Comparison of ENCODE assay signal across 8 cellular contexts in the genomic region with DNA sequence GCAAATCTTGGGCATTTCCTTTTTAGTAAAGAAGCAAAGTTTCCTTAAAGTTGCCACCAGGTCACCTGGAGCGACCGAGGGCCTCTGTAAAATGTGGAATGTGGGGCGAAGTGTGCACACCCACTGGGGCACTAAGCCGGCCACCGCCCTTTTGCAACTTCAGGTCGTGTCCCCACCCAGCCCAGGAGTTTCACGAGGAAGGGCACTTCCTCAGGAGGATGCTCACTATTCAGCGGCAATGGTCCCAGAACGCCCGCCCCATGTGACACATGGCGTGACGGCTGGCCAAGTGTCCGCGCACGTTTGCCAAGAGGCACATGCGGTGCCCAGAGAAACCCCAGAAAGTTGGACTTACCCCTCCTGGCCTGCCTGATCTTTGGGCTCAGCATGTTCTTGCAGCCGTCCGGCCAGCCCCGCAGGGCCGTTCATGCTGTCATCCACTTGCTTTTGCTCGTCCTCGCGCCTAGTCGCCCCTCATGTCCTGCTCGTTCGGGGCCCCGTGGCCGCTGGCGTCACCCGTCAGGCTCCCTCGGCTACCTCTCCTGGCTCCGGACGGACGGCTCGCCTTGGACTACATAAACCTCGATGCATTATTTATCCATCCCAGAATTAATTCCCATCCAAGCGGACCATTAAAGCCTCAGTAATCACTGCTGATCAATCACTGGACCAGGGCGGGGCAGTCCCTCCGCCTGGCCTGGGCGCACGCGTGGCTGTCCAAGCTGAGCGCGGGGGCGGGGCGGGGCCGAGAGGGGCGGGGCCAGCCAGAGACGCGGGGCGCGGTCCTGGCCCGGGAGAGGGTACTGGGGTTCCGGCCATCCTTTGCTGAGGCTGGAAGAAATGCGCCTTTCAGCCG. TPM values are rescaled to one million over a fixed set of nuclear protein-coding genes. Genes with fewer than 3 reads are reported as not detected.
DNase-seq lines count a peak whose midpoint lies in the region; ATAC-seq and TF ChIP-seq lines count a peak whose summit lies in the region.

A gene with protein sequence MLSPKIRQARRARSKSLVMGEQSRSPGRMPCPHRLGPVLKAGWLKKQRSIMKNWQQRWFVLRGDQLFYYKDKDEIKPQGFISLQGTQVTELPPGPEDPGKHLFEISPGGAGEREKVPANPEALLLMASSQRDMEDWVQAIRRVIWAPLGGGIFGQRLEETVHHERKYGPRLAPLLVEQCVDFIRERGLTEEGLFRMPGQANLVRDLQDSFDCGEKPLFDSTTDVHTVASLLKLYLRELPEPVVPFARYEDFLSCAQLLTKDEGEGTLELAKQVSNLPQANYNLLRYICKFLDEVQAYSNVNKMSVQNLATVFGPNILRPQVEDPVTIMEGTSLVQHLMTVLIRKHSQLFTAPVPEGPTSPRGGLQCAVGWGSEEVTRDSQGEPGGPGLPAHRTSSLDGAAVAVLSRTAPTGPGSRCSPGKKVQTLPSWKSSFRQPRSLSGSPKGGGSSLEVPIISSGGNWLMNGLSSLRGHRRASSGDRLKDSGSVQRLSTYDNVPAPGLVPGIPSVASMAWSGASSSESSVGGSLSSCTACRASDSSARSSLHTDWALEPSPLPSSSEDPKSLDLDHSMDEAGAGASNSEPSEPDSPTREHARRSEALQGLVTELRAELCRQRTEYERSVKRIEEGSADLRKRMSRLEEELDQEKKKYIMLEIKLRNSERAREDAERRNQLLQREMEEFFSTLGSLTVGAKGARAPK (minus strand): TSS at position 666 of the 856 bp plus-strand sequence. CDS start 277 bp downstream, at position 389.

- peak; percentile 32 for ATAC-seq in activated T-helper 17 cell treated with anti-CD3 and anti-CD28 coated beads, Interleukin-2, amount 50 U/mL, for 72 hours (replicated peaks)
- ATAC-seq in Right ventricle myocardium inferior: peak; percentile 90

- H3K4me3 ChIP-seq in H7 (ENCODE audit: insufficient read depth, low read depth, low read length): peak within 1 kb of the TSS; percentile 20; the same call in 1 of the 2 replicates

- no peaks in the 10 kb centered on the region for H3K36me3 Mint-ChIP-seq in activated T-helper 17 cell treated with anti-CD3 and anti-CD28 coated beads, Interleukin-2, amount 50 U/mL, for 72 hours (ENCODE audit: low read depth)
- no peaks in the 10 kb centered on the region for H3K36me3 Mint-ChIP-seq in osteocyte (ENCODE audit: unreplicated experiment)
- no peaks in the 10 kb centered on the region for H3K36me3 Mint-ChIP-seq in activated naive CD4-positive, alpha-beta T cell treated with anti-CD3 and anti-CD28 coated beads, Interleukin-2, amount 10 ng/mL, durations not matched to agents 7 days and 5 days

- H3K27me3 Mint-ChIP-seq in activated T-helper 17 cell treated with anti-CD3 and anti-CD28 coated beads, Interleukin-2, amount 50 U/mL, for 72 hours: peaks cover 23% of the 10 kb centered on the region
- no peaks in the 10 kb centered on the region for H3K27me3 Mint-ChIP-seq in osteocyte (ENCODE audit: unreplicated experiment)
- H3K27me3 Mint-ChIP-seq in activated naive CD4-positive, alpha-beta T cell treated with anti-CD3 and anti-CD28 coated beads, Interleukin-2, amount 10 ng/mL, durations not matched to agents 7 days and 5 days: peaks cover 62% of the 10 kb centered on the region

- H3K27ac Mint-ChIP-seq in activated T-helper 17 cell treated with anti-CD3 and anti-CD28 coated beads, Interleukin-2, amount 50 U/mL, for 72 hours: no peak within 1 kb of the TSS
- H3K27ac Mint-ChIP-seq in osteocyte (ENCODE audit: unreplicated experiment): no peak within 1 kb of the TSS
- no peak within 1 kb of the TSS for H3K27ac Mint-ChIP-seq in activated naive CD4-positive, alpha-beta T cell treated with anti-CD3 and anti-CD28 coated beads, Interleukin-2, amount 10 ng/mL, durations not matched to agents 7 days and 5 days

- no peaks in the 10 kb centered on the region for H3K9me3 Mint-ChIP-seq in activated T-helper 17 cell treated with anti-CD3 and anti-CD28 coated beads, Interleukin-2, amount 50 U/mL, for 72 hours
- no peaks in the 10 kb centered on the region for H3K9me3 Mint-ChIP-seq in osteocyte (ENCODE audit: unreplicated experiment)
- no peaks in the 10 kb centered on the region for H3K9me3 Mint-ChIP-seq in activated naive CD4-positive, alpha-beta T cell treated with anti-CD3 and anti-CD28 coated beads, Interleukin-2, amount 10 ng/mL, durations not matched to agents 7 days and 5 days

- DNase-seq in H7: peak; percentile 95
- DNase-seq in Right ventricle myocardium inferior (ENCODE audit: missing footprints): peak; percentile 82
- peak; percentile 83 for DNase-seq in osteocyte (ENCODE audit: extremely low spot score, unreplicated experiment)
- no peak for DNase-seq in NCI-H1092 treated with DMSO at 0.1 percent for 48 hours (lab: John Stamatoyannopoulos, UW)
- DNase-seq in activated naive CD4-positive, alpha-beta T cell treated with anti-CD3 and anti-CD28 coated beads, Interleukin-2, amount 10 ng/mL, durations not matched to agents 7 days and 5 days: no peak
- no peak for DNase-seq in MV-4-11 (lab: John Stamatoyannopoulos, UW)

- H3K27me3 ChIP-seq in H7 (ENCODE audit: control insufficient read depth, insufficient read depth, low read length): peaks cover 13% of the 10 kb centered on the region; the same call in 1 of the 2 replicates

- no peaks in the 10 kb centered on the region for H3K36me3 ChIP-seq in H7 (replicated peaks; ENCODE audit: control insufficient read depth, insufficient read depth, low read length)

- intact Hi-C loops in Right ventricle myocardium inferior (cut with DNase I): loop anchor here (5.0 kb wide), 1 partner anchor 52 kb away; no protein-coding TSS in a partner anchor

- no peak for TF ChIP-seq CTCF in C4-2B (conservative IDR thresholded peaks at IDR 0.05)
- no peak for TF ChIP-seq CTCF in osteocyte (IDR thresholded peaks at IDR 0.05)

- H3K4me3 Mint-ChIP-seq in activated T-helper 17 cell treated with anti-CD3 and anti-CD28 coated beads, Interleukin-2, amount 50 U/mL, for 72 hours: no peak within 1 kb of the TSS
- no peak within 1 kb of the TSS for H3K4me3 Mint-ChIP-seq in osteocyte (ENCODE audit: unreplicated experiment)
- no peak within 1 kb of the TSS for H3K4me3 Mint-ChIP-seq in activated naive CD4-positive, alpha-beta T cell treated with anti-CD3 and anti-CD28 coated beads, Interleukin-2, amount 10 ng/mL, durations not matched to agents 7 days and 5 days

- CTCF ChIA-PET in activated naive CD4-positive, alpha-beta T cell treated with anti-CD3 and anti-CD28 coated beads, Interleukin-2, amount 10 ng/mL, durations not matched to agents 7 days and 5 days (lab: Charles Lee): interaction anchor here (1.3 kb wide), 1 partner anchor 11 kb away, joined by 5 read pairs; no protein-coding TSS in a partner anchor

- no peaks in the 10 kb centered on the region for H3K4me1 Mint-ChIP-seq in activated T-helper 17 cell treated with anti-CD3 and anti-CD28 coated beads, Interleukin-2, amount 50 U/mL, for 72 hours
- peaks cover 29% of the 10 kb centered on the region for H3K4me1 Mint-ChIP-seq in osteocyte (ENCODE audit: unreplicated experiment)
- no peaks in the 10 kb centered on the region for H3K4me1 Mint-ChIP-seq in activated naive CD4-positive, alpha-beta T cell treated with anti-CD3 and anti-CD28 coated beads, Interleukin-2, amount 10 ng/mL, durations not matched to agents 7 days and 5 days

- peak within 1 kb of the TSS; percentile 48 for H3K27ac ChIP-seq in C4-2B

RNA-seq across cellular contexts. Expression of the gene that starts here (rescaled TPM):
- total RNA-seq in H7 (2014; rRNA removed; shearing (Covaris generic)): 5.4 and 9.1 TPM in 2 replicates
- total RNA-seq in activated T-helper 17 cell treated with anti-CD3 and anti-CD28 coated beads, Interleukin-2, amount 50 U/mL, for 72 hours: under 1 TPM; 0.32 to 0.48 TPM
- total RNA-seq in Right ventricle myocardium inferior: 3.5 TPM
- 0.64 and 1.1 TPM in 2 replicates for total RNA-seq in osteocyte

Comparison
In these comparisons a context has a peak if more than half of its experiments do, and no peak if none do; other contexts are left out.
1. Peak in ATAC-seq in activated T-helper 17 cell treated with anti-CD3 and anti-CD28 coated beads, Interleukin-2, amount 50 U/mL, for 72 hours; RNA of the gene not detected or under 1 TPM.
2. DNase-seq: peak in H7 (single experiment), Right ventricle myocardium inferior (single experiment) and osteocyte (single experiment); none in NCI-H1092 treated with DMSO at 0.1 percent for 48 hours (single experiment), activated naive CD4-positive, alpha-beta T cell treated with anti-CD3 and anti-CD28 coated beads, Interleukin-2, amount 10 ng/mL, durations not matched to agents 7 days and 5 days (single experiment) and MV-4-11 (single experiment).